ENCODE assay signal across 10 cellular contexts in the genomic region with DNA sequence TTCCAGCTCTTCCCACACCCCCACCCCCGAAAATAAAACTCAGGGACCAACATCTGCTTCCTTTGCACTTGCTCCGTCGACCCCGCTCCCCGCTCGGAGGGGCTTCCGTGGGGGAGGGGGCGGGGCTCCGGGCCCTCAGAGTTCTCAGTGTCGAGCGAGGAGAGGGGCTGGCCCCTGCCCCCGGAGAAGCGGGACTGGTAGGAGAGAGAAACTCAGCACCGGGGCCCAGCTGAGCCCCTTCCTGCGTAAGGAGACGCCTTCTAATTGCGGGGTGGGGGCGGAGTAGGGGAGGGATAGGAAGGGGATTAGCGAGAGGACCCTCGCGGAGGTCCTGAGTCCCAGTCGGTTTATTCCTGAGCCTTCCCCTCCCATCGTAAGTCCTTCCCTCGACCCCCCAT. TPM values are rescaled to one million over a fixed set of nuclear protein-coding genes. Genes with fewer than 3 reads are reported as not detected.
A peak's percentile ranks its signal among the peaks of the same experiment; 100 is the strongest.
DNase-seq lines count a peak whose midpoint lies in the region; ATAC-seq, FAIRE-seq and TF ChIP-seq lines count a peak whose summit lies in the region.
"Had no signal": no experiment of that assay in that cellular context is flagged by ENCODE, and none has a peak within 500 bp of the region (broad histone marks: within the 10 kb centered on the region; RNA-seq: fewer than 3 reads in every experiment).

No MANE protein-coding gene starts in this region.

- DNase-seq in HL-60 (ENCODE audit: low read depth in 1 of 2, low spot score in 1 of 2) (no peak), GM19239 (ENCODE audit: insufficient read length, low spot score) (no peak), inferior parietal cortex (ENCODE audit: extremely low spot score) (no peak), NCI-H1436 (lab: John Stamatoyannopoulos, UW) (no peak)
- DNase-seq in natural killer cell treated with Interleukin-12 subunit alpha and Interleukin-12 subunit beta and Interleukin-15 and Interleukin-18, amount 100 ng/mL, for 72 hours (ENCODE audit: low spot score), result no peak

- no peak for ATAC-seq in natural killer cell treated with Interleukin-12 subunit alpha and Interleukin-12 subunit beta and Interleukin-15 and Interleukin-18, amount 100 ng/mL, for 72 hours
- no peak for ATAC-seq in HG02973 (IDR thresholded peaks at IDR 0.05; ENCODE audit: unreplicated experiment)

- H3K4me1 ChIP-seq in BLaER1, result peaks cover 26% of the 10 kb centered on the region

- H4K20me1 ChIP-seq in BLaER1, result peaks cover 6% of the 10 kb centered on the region; the same call in 1 of the 2 replicates

- no peaks in the 10 kb centered on the region for H3K36me3 ChIP-seq in BLaER1

- H3K36me3 Mint-ChIP-seq in dendritic cell treated with granulocyte-macrophage colony-stimulating factor and Interleukin-4, amounts not matched to agents 40 ng/mL and 50 ng/mL, for 4 days (ENCODE audit: low read depth), result no peaks in the 10 kb centered on the region
- H3K36me3 Mint-ChIP-seq in natural killer cell treated with Interleukin-12 subunit alpha and Interleukin-12 subunit beta and Interleukin-15 and Interleukin-18, amount 100 ng/mL, for 72 hours, result no peaks in the 10 kb centered on the region

- intact Hi-C loops in dendritic cell treated with granulocyte-macrophage colony-stimulating factor and Interleukin-4, amounts not matched to agents 40 ng/mL and 50 ng/mL, for 4 days (cut with micrococcal nuclease), result no loop called here

- H3K9me3 ChIP-seq in BLaER1, result no peaks in the 10 kb centered on the region
- H3K9me3 ChIP-seq: mucosa of descending colon had no signal

- TF ChIP-seq CTCF in HL-60 (IDR thresholded peaks at IDR 0.05; ENCODE audit: insufficient read depth, low read length), result no peak

- H3K4me1 Mint-ChIP-seq in dendritic cell treated with granulocyte-macrophage colony-stimulating factor and Interleukin-4, amounts not matched to agents 40 ng/mL and 50 ng/mL, for 4 days (ENCODE audit: low read depth), result peaks cover 19% of the 10 kb centered on the region
- peaks cover 12 to 25% of the 10 kb centered on the region in 2 donors for H3K4me1 Mint-ChIP-seq in natural killer cell treated with Interleukin-12 subunit alpha and Interleukin-12 subunit beta and Interleukin-15 and Interleukin-18, amount 100 ng/mL, for 72 hours (ENCODE audit: low read depth in 2 of 2)

- H3K27me3 ChIP-seq in BLaER1, result peaks cover 54% of the 10 kb centered on the region
- peaks cover 62% of the 10 kb centered on the region for H3K27me3 ChIP-seq in HL-60 (ENCODE audit: insufficient read depth, poor library complexity, severe bottlenecking)

- H3K27me3 Mint-ChIP-seq in dendritic cell treated with granulocyte-macrophage colony-stimulating factor and Interleukin-4, amounts not matched to agents 40 ng/mL and 50 ng/mL, for 4 days, result peaks cover 91% of the 10 kb centered on the region
- peaks cover 15 to 22% of the 10 kb centered on the region in 2 donors for H3K27me3 Mint-ChIP-seq in natural killer cell treated with Interleukin-12 subunit alpha and Interleukin-12 subunit beta and Interleukin-15 and Interleukin-18, amount 100 ng/mL, for 72 hours

- H3K4me3 ChIP-seq in BLaER1, result peak overlapping the region; percentile 54
- H3K4me3 ChIP-seq in HL-60 (replicated peaks; ENCODE audit: insufficient read depth, low read length), result peak overlapping the region; percentile 13
- H3K4me3 ChIP-seq: mucosa of descending colon had no signal

- H3K9ac ChIP-seq in BLaER1, result no peak overlapping the region

- no peak for FAIRE-seq in GM19239 (lab: Jason Lieb, UNC)

- H3K4me2 ChIP-seq in BLaER1, result peak overlapping the region; percentile 88

- no peaks in the 10 kb centered on the region for H3K9me3 Mint-ChIP-seq in dendritic cell treated with granulocyte-macrophage colony-stimulating factor and Interleukin-4, amounts not matched to agents 40 ng/mL and 50 ng/mL, for 4 days
- no peaks in the 10 kb centered on the region for H3K9me3 Mint-ChIP-seq in natural killer cell treated with Interleukin-12 subunit alpha and Interleukin-12 subunit beta and Interleukin-15 and Interleukin-18, amount 100 ng/mL, for 72 hours

- no peak overlapping the region for H3K27ac Mint-ChIP-seq in dendritic cell treated with granulocyte-macrophage colony-stimulating factor and Interleukin-4, amounts not matched to agents 40 ng/mL and 50 ng/mL, for 4 days
- H3K27ac Mint-ChIP-seq in natural killer cell treated with Interleukin-12 subunit alpha and Interleukin-12 subunit beta and Interleukin-15 and Interleukin-18, amount 100 ng/mL, for 72 hours, result no peak overlapping the region

- H3K27ac ChIP-seq in BLaER1 (no peak overlapping the region), HL-60 (replicated peaks) (no peak overlapping the region)

- peak overlapping the region; percentile 50 for H3K4me3 Mint-ChIP-seq in dendritic cell treated with granulocyte-macrophage colony-stimulating factor and Interleukin-4, amounts not matched to agents 40 ng/mL and 50 ng/mL, for 4 days
- H3K4me3 Mint-ChIP-seq in natural killer cell treated with Interleukin-12 subunit alpha and Interleukin-12 subunit beta and Interleukin-15 and Interleukin-18, amount 100 ng/mL, for 72 hours, result peak overlapping the region; percentile 88

RNA-seq across cellular contexts. Expression of gene SLC22A7, which starts 22.3 kb away (rescaled TPM):
- total RNA-seq in natural killer cell treated with Interleukin-12 subunit alpha and Interleukin-12 subunit beta and Interleukin-15 and Interleukin-18, amount 100 ng/mL, for 72 hours, result not detected
- total RNA-seq: NCI-H460 had no signal

RNA-seq across cellular contexts. Expression of gene TTBK1, which starts 32.5 kb away (rescaled TPM):
- under 1 TPM; 0.75 to 0.81 TPM for total RNA-seq in natural killer cell treated with Interleukin-12 subunit alpha and Interleukin-12 subunit beta and Interleukin-15 and Interleukin-18, amount 100 ng/mL, for 72 hours
- total RNA-seq: NCI-H460 had no signal

RNA-seq across cellular contexts. Expression of gene CRIP3, which starts 32.8 kb away (rescaled TPM):
- total RNA-seq in natural killer cell treated with Interleukin-12 subunit alpha and Interleukin-12 subunit beta and Interleukin-15 and Interleukin-18, amount 100 ng/mL, for 72 hours, result 1 to 10 TPM in 1 of 2 donors, not detected in 1; 2.0 TPM
- total RNA-seq: NCI-H460 had no signal

RNA-seq across cellular contexts. Expression of gene DNPH1, which starts 46.5 kb away (rescaled TPM):
- 10 to 100 TPM; 15.0 to 32.5 TPM for total RNA-seq in natural killer cell treated with Interleukin-12 subunit alpha and Interleukin-12 subunit beta and Interleukin-15 and Interleukin-18, amount 100 ng/mL, for 72 hours
